20 cellular contexts compared by ENCODE assay signal in genomic region chrX:152926923-152927322, GRCh38. TPM values are rescaled to one million over a fixed set of nuclear protein-coding genes. Genes with fewer than 3 reads are reported as not detected.
DNase-seq lines count a peak whose midpoint lies in the region; ATAC-seq, FAIRE-seq and TF ChIP-seq lines count a peak whose summit lies in the region.
"Had no signal": no experiment of that assay in that cellular context is flagged by ENCODE, and none has a peak within 500 bp of the region (broad histone marks: within the 10 kb centered on the region; RNA-seq: fewer than 3 reads in every experiment).

No MANE protein-coding gene starts in this region.

- FAIRE-seq in astrocyte (lab: Jason Lieb, UNC): peak; percentile 60

- H2AK5ac ChIP-seq in IMR-90 (ENCODE audit: low read depth, low read length): no peak overlapping the region

- no peak overlapping the region for H4K8ac ChIP-seq in IMR-90 (ENCODE audit: low read depth in 2 of 2, low read length in 2 of 2)

- POLR2A ChIA-PET in IMR-90 (lab: Charles Lee; ENCODE audit: unreplicated experiment): no interaction called here
- POLR2A ChIA-PET in CD4-positive, alpha-beta T cell (lab: Charles Lee): no interaction called here

- H3K4me3 Mint-ChIP-seq in astrocyte (ENCODE audit: unreplicated experiment): no peak overlapping the region
- H3K4me3 Mint-ChIP-seq in progenitor cell of endocrine pancreas (ENCODE audit: low read depth): no peak overlapping the region
- H3K4me3 Mint-ChIP-seq in CD4-positive, alpha-beta T cell: no peak overlapping the region
- H3K4me3 Mint-ChIP-seq: activated CD4-positive, alpha-beta T cell treated with anti-CD3 and anti-CD28 coated beads, Interleukin-2, amount 10 ng/mL, durations not matched to agents 7 days and 5 days; activated T-cell treated with anti-CD3 and anti-CD28 coated beads, Interleukin-2, amount 50 U/mL, for 4 hours; CD14-positive monocyte; GM23338; memory B cell had no signal

- H3K9ac ChIP-seq in IMR-90 (ENCODE audit: low read depth, low read length) (no peak overlapping the region), astrocyte (ENCODE audit: low read length) (no peak overlapping the region)

- no peaks in the 10 kb centered on the region for H3K9me1 ChIP-seq in IMR-90 (ENCODE audit: insufficient read depth, low read length)

- H3K9me3 Mint-ChIP-seq in astrocyte (ENCODE audit: unreplicated experiment) (no peaks in the 10 kb centered on the region), progenitor cell of endocrine pancreas (ENCODE audit: low read depth) (peaks cover 6% of the 10 kb centered on the region)
- no peaks in the 10 kb centered on the region for H3K9me3 Mint-ChIP-seq in CD4-positive, alpha-beta T cell
- H3K9me3 Mint-ChIP-seq: activated CD4-positive, alpha-beta T cell treated with anti-CD3 and anti-CD28 coated beads, Interleukin-2, amount 10 ng/mL, durations not matched to agents 7 days and 5 days; activated T-cell treated with anti-CD3 and anti-CD28 coated beads, Interleukin-2, amount 50 U/mL, for 4 hours; GM23338; memory B cell had no signal

- H3K4me2 ChIP-seq in IMR-90 (ENCODE audit: low read depth, low read length) (no peak overlapping the region), astrocyte (ENCODE audit: low read length) (no peak overlapping the region)
- H3K4me2 ChIP-seq: GM23338 had no signal

- no peak overlapping the region for H2BK20ac ChIP-seq in IMR-90 (ENCODE audit: low read depth, low read length)

- no peak overlapping the region for H3K27ac Mint-ChIP-seq in astrocyte (ENCODE audit: unreplicated experiment)
- peak overlapping the region; percentile 60 for H3K27ac Mint-ChIP-seq in progenitor cell of endocrine pancreas
- H3K27ac Mint-ChIP-seq in CD4-positive, alpha-beta T cell: no peak overlapping the region
- H3K27ac Mint-ChIP-seq: activated CD4-positive, alpha-beta T cell treated with anti-CD3 and anti-CD28 coated beads, Interleukin-2, amount 10 ng/mL, durations not matched to agents 7 days and 5 days; CD14-positive monocyte; GM23338; memory B cell had no signal

- H3K4me1 Mint-ChIP-seq in astrocyte (ENCODE audit: low read depth, unreplicated experiment): peaks cover 6% of the 10 kb centered on the region
- H3K4me1 Mint-ChIP-seq in progenitor cell of endocrine pancreas (ENCODE audit: low read depth): peaks cover 1% of the 10 kb centered on the region
- peaks cover 6% of the 10 kb centered on the region for H3K4me1 Mint-ChIP-seq in CD4-positive, alpha-beta T cell (ENCODE audit: low read depth)

- H3K4me3 ChIP-seq in IMR-90 (ENCODE audit: insufficient read depth, low read depth, low read length) (no peak overlapping the region), astrocyte (ENCODE audit: insufficient read depth, low read depth, low read length) (no peak overlapping the region), gastrocnemius medialis (no peak overlapping the region)
- H3K4me3 ChIP-seq: body of pancreas, GM23338, heart right ventricle, thyroid gland had no signal

- H4K20me1 ChIP-seq in IMR-90 (ENCODE audit: insufficient read depth, low read length) (no peaks in the 10 kb centered on the region), astrocyte (ENCODE audit: insufficient read depth, low read length) (no peaks in the 10 kb centered on the region)

- H3K36me3 Mint-ChIP-seq in astrocyte (ENCODE audit: low read depth, unreplicated experiment) (peaks cover 2% of the 10 kb centered on the region), progenitor cell of endocrine pancreas (ENCODE audit: insufficient read depth) (peaks cover 2% of the 10 kb centered on the region)
- no peaks in the 10 kb centered on the region for H3K36me3 Mint-ChIP-seq in CD4-positive, alpha-beta T cell (ENCODE audit: low read depth)
- H3K36me3 Mint-ChIP-seq: memory B cell had no signal

- no peak for TF ChIP-seq RAD21 in IMR-90 (IDR thresholded peaks at IDR 0.05; ENCODE audit: low read length)

- H3K27me3 Mint-ChIP-seq in astrocyte (ENCODE audit: low read depth, unreplicated experiment): peaks cover 2% of the 10 kb centered on the region
- no peaks in the 10 kb centered on the region for H3K27me3 Mint-ChIP-seq in progenitor cell of endocrine pancreas
- H3K27me3 Mint-ChIP-seq in CD4-positive, alpha-beta T cell: no peaks in the 10 kb centered on the region
- H3K27me3 Mint-ChIP-seq: activated CD4-positive, alpha-beta T cell treated with anti-CD3 and anti-CD28 coated beads, Interleukin-2, amount 10 ng/mL, durations not matched to agents 7 days and 5 days had no signal

- no peak overlapping the region for H2AK9ac ChIP-seq in IMR-90 (replicated peaks; ENCODE audit: low read depth, low read length, poor library complexity)

- H3K27me3 ChIP-seq in IMR-90 (ENCODE audit: control insufficient read depth, insufficient read depth, low read length) (peaks cover 2% of the 10 kb centered on the region; the same call in 1 of the 2 replicates), astrocyte (ENCODE audit: insufficient read depth, low read length) (no peaks in the 10 kb centered on the region), gastrocnemius medialis (no peaks in the 10 kb centered on the region)
- no peaks in the 10 kb centered on the region for H3K27me3 ChIP-seq in CD4-positive, alpha-beta T cell (ENCODE audit: control insufficient read depth, insufficient read depth, low read length)
- H3K27me3 ChIP-seq: body of pancreas, thyroid gland had no signal

- in situ Hi-C loops in IMR-90 (cut with MboI; ENCODE audit: low sequenced_read_pairs) (no loop called here), gastrocnemius medialis (cut with MboI; ENCODE audit: low sequenced_read_pairs in 4 of 4) (loop anchor here in 1 of 4 donors (25.0 kb wide), 1 partner anchor 535 kb away; the partner anchor contains the start of gene HAUS7)

- H4K5ac ChIP-seq in IMR-90 (ENCODE audit: low read depth, low read length): no peak overlapping the region

- H3K14ac ChIP-seq in IMR-90 (replicated peaks; ENCODE audit: low read depth, low read length): no peak overlapping the region

- TF ChIP-seq POLR2A in IMR-90 (IDR thresholded peaks at IDR 0.05; ENCODE audit: low read depth, low read length): no peak
- TF ChIP-seq POLR2A in gastrocnemius medialis (IDR thresholded peaks at IDR 0.05): no peak

- no peak overlapping the region for H2BK15ac ChIP-seq in IMR-90 (ENCODE audit: low read depth, low read length)

- no peak overlapping the region for H3K56ac ChIP-seq in IMR-90 (ENCODE audit: extremely low read depth, insufficient read depth, low read length)

- H3K4ac ChIP-seq in IMR-90 (ENCODE audit: low read depth, low read length): no peak overlapping the region

- CTCF ChIA-PET in IMR-90 (lab: Yijun Ruan, JAX): no interaction called here
- CTCF ChIA-PET in CD4-positive, alpha-beta T cell (lab: Charles Lee): no interaction called here

- H3K23ac ChIP-seq in IMR-90 (ENCODE audit: low read depth, low read length): no peak overlapping the region

- BruUV-seq in IMR-90 (replicated peaks; lab: Mats Ljungman, UMichigan): no TSS peak

- H3K4me1 ChIP-seq in IMR-90 (ENCODE audit: control insufficient read depth, insufficient read depth, low read length): peaks cover 2% of the 10 kb centered on the region; the same call in 1 of the 2 replicates
- H3K4me1 ChIP-seq in astrocyte (ENCODE audit: insufficient read depth, low read length): peaks cover 3% of the 10 kb centered on the region
- no peaks in the 10 kb centered on the region for H3K4me1 ChIP-seq in gastrocnemius medialis
- H3K4me1 ChIP-seq: thyroid gland had no signal

- 60% methylated on average over 2 of the region's 11 CpGs; no CpG with 5 or more reads in 1 of the 2 experiments for WGBS in IMR-90 (ENCODE audit: extremely low coverage in 2 of 2, insufficient read length in 1 of 2), 2 experiments

- H3K79me2 ChIP-seq in astrocyte (ENCODE audit: insufficient read depth, low read length): no peaks in the 10 kb centered on the region

- no peak overlapping the region for H3K27ac ChIP-seq in IMR-90 (ENCODE audit: insufficient read depth, low read length)
- H3K27ac ChIP-seq in astrocyte (ENCODE audit: low read depth, low read length): no peak overlapping the region
- no peak overlapping the region for H3K27ac ChIP-seq in gastrocnemius medialis
- H3K27ac ChIP-seq in CD4-positive, alpha-beta T cell (ENCODE audit: low read depth, low read length): no peak overlapping the region
- H3K27ac ChIP-seq: body of pancreas, heart right ventricle, thyroid gland, VCaP had no signal

- no peaks in the 10 kb centered on the region for H3K36me3 ChIP-seq in IMR-90 (ENCODE audit: control insufficient read depth, insufficient read depth, low read length)
- no peaks in the 10 kb centered on the region for H3K36me3 ChIP-seq in astrocyte (ENCODE audit: insufficient read depth, low read length)
- no peaks in the 10 kb centered on the region for H3K36me3 ChIP-seq in gastrocnemius medialis
- H3K36me3 ChIP-seq: heart right ventricle, thyroid gland had no signal

- no peaks in the 10 kb centered on the region; the same call in 1 of the 2 replicates for H3K9me3 ChIP-seq in IMR-90 (ENCODE audit: control insufficient read depth, insufficient read depth, low read length)
- H3K9me3 ChIP-seq in astrocyte (ENCODE audit: insufficient read depth, low read depth, low read length): no peaks in the 10 kb centered on the region
- no peaks in the 10 kb centered on the region for H3K9me3 ChIP-seq in gastrocnemius medialis
- no peaks in the 10 kb centered on the region for H3K9me3 ChIP-seq in CD4-positive, alpha-beta T cell (ENCODE audit: control insufficient read depth, low read length)
- H3K9me3 ChIP-seq: body of pancreas, heart right ventricle, thyroid gland had no signal

- DNase-seq in IMR-90 (peak; percentile 10), astrocyte (ENCODE audit: low read depth) (no peak), hippocampal formation (lab: John Stamatoyannopoulos, UW) (peak; percentile 9), progenitor cell of endocrine pancreas (ENCODE audit: low spot score, unreplicated experiment) (no peak), gastrocnemius medialis (no peak), NCI-H82 (lab: John Stamatoyannopoulos, UW) (no peak)
- DNase-seq in CD4-positive, alpha-beta T cell: no peak
- DNase-seq: effector CD4-positive, alpha-beta T cell; heart right ventricle; left cardiac atrium; NCI-H2029 treated with DMSO at 0.1 percent for 48 hours had no signal

- no peak overlapping the region for H2AFZ ChIP-seq in IMR-90 (replicated peaks; ENCODE audit: low read length, poor library complexity)
- no peak overlapping the region for H2AFZ ChIP-seq in astrocyte (ENCODE audit: low read depth, low read length)
- H2AFZ ChIP-seq: GM23338 had no signal

- no peak overlapping the region for H4K91ac ChIP-seq in IMR-90 (ENCODE audit: insufficient read depth, low read depth, low read length)

- no peaks in the 10 kb centered on the region for H3K79me1 ChIP-seq in IMR-90 (ENCODE audit: low read depth in 1 of 2, low read length in 2 of 2)

- no peak overlapping the region for H3K18ac ChIP-seq in IMR-90 (ENCODE audit: low read depth, low read length)

- H2BK5ac ChIP-seq in IMR-90 (ENCODE audit: low read depth, low read length, poor library complexity, severe bottlenecking): no peak overlapping the region

- TF ChIP-seq CTCF in IMR-90 (conservative IDR thresholded peaks at IDR 0.05; ENCODE audit: low read depth, low read length) (no peak), astrocyte (IDR thresholded peaks at IDR 0.05; ENCODE audit: insufficient read depth, low read depth, low read length) (no peak), progenitor cell of endocrine pancreas (IDR thresholded peaks at IDR 0.05; ENCODE audit: unreplicated experiment) (no peak), gastrocnemius medialis (IDR thresholded peaks at IDR 0.05 in 4 of 5, conservative IDR thresholded peaks at IDR 0.05 in 1 of 5) (no peak)
- TF ChIP-seq CTCF in CD4-positive, alpha-beta T cell (IDR thresholded peaks at IDR 0.05): no peak

- dilution Hi-C loops in IMR-90 (cut with HindIII; ENCODE audit: low sequenced_read_pairs, unreplicated experiment): no loop called here

- intact Hi-C loops in IMR-90 (cut with micrococcal nuclease) (loop anchor here (5.0 kb wide), 1 partner anchor 285 kb away; no protein-coding TSS in a partner anchor), gastrocnemius medialis (cut with DNase I; ENCODE audit: low total_unique reads) (no loop called here)
- intact Hi-C loops in CD4-positive, alpha-beta T cell (cut with DNase I, micrococcal nuclease): loop anchor here in 1 of 2 experiments (5.0 kb wide), 1 partner anchor 1775 kb away; no protein-coding TSS in a partner anchor

- H2BK120ac ChIP-seq in IMR-90 (ENCODE audit: low read depth, low read length): no peak overlapping the region

- ATAC-seq in IMR-90 (ENCODE audit: low read depth) (no peak), gastrocnemius medialis (no peak), HG03095 (IDR thresholded peaks at IDR 0.05; ENCODE audit: unreplicated experiment) (no peak)
- no peak for ATAC-seq in CD4-positive, alpha-beta T cell (ENCODE audit: poor library complexity)

RNA-seq across cellular contexts. Expression of gene ZNF185, which starts 29.1 kb away (rescaled TPM):
- total RNA-seq in IMR-90 (2012; rRNA removed) (3.2 and 3.6 TPM in 2 replicates), astrocyte (7.8 and 16.2 TPM in 2 replicates), progenitor cell of endocrine pancreas (10.1 and 12.3 TPM in 2 replicates), gastrocnemius medialis (1 to 10 TPM in 3 of 4 donors, under 1 TPM in 1; 0.56 to 2.2 (median 1.3) TPM)
- 6.2 and 6.3 TPM in 2 replicates for polyA plus RNA-seq in IMR-90 (2012; rRNA removed)
- 3.6 and 4.0 TPM in 2 replicates for polyA plus RNA-seq in IMR-90 (2012; cell fraction: cytosol; rRNA removed)
- polyA plus RNA-seq in IMR-90 (2012; cell fraction: nucleus; rRNA removed; ENCODE audit: low replicate concordance): 12.5 and 15.9 TPM in 2 replicates
- 1 to 10 TPM; 1.4 to 1.5 TPM for total RNA-seq in CD4-positive, alpha-beta T cell

Comparison
In these comparisons a context has a peak if more than half of its experiments do, and no peak if none do; other contexts are left out.
1. DNase-seq: peak in IMR-90 (single experiment) and hippocampal formation (2 of 2); none in astrocyte (single experiment), progenitor cell of endocrine pancreas (single experiment), gastrocnemius medialis (0 of 2), NCI-H82 (single experiment) and CD4-positive, alpha-beta T cell (0 of 10).